ENCODE assay signal across 20 cellular contexts in genomic region chr1:113934006-113934405, GRCh38. TPM values are rescaled to one million over a fixed set of nuclear protein-coding genes. Genes with fewer than 3 reads are reported as not detected.
DNase-seq lines count a peak whose midpoint lies in the region; ATAC-seq lines count a peak whose summit lies in the region.
"Had no signal": no experiment of that assay in that cellular context is flagged by ENCODE, and none has a peak within 500 bp of the region (broad histone marks: within the 10 kb centered on the region; RNA-seq: fewer than 3 reads in every experiment).

No MANE protein-coding gene starts in this region.

- no peaks in the 10 kb centered on the region for H3K27me3 ChIP-seq in thymus (ENCODE audit: control insufficient read depth, insufficient read depth)
- H3K27me3 ChIP-seq: esophagus muscularis mucosa, gastroesophageal sphincter, Peyer's patch, suprapubic skin had no signal

- H3K9me3 ChIP-seq in KOPT-K1 (ENCODE audit: insufficient read depth, low read length, poor library complexity, severe bottlenecking) (no peaks in the 10 kb centered on the region), thymus (ENCODE audit: control insufficient read depth) (no peaks in the 10 kb centered on the region)
- H3K9me3 ChIP-seq: esophagus muscularis mucosa, gastroesophageal sphincter, Peyer's patch, suprapubic skin had no signal

- no peaks in the 10 kb centered on the region for H3K27me3 Mint-ChIP-seq in activated naive CD4-positive, alpha-beta T cell treated with anti-CD3 and anti-CD28 coated beads, Interleukin-2, amount 10 ng/mL, durations not matched to agents 7 days and 5 days
- no peaks in the 10 kb centered on the region for H3K27me3 Mint-ChIP-seq in central memory CD8-positive, alpha-beta T cell

- H3K36me3 ChIP-seq in KOPT-K1 (ENCODE audit: insufficient read depth, low read length) (peaks cover 10% of the 10 kb centered on the region; the same call in 1 of the 2 replicates), thymus (ENCODE audit: control insufficient read depth, insufficient read depth) (no peaks in the 10 kb centered on the region)
- H3K36me3 ChIP-seq: esophagus muscularis mucosa, gastroesophageal sphincter, Peyer's patch, suprapubic skin had no signal

- peak overlapping the region; percentile 70 for H3K27ac Mint-ChIP-seq in activated naive CD4-positive, alpha-beta T cell treated with anti-CD3 and anti-CD28 coated beads, Interleukin-2, amount 10 ng/mL, durations not matched to agents 7 days and 5 days
- peak overlapping the region; percentile 99 for H3K27ac Mint-ChIP-seq in central memory CD8-positive, alpha-beta T cell (ENCODE audit: low read depth)

- H3K9me3 Mint-ChIP-seq in activated naive CD4-positive, alpha-beta T cell treated with anti-CD3 and anti-CD28 coated beads, Interleukin-2, amount 10 ng/mL, durations not matched to agents 7 days and 5 days = no peaks in the 10 kb centered on the region
- H3K9me3 Mint-ChIP-seq in central memory CD8-positive, alpha-beta T cell = no peaks in the 10 kb centered on the region
- H3K9me3 Mint-ChIP-seq: nephron progenitor cell had no signal

- ATAC-seq in central memory CD8-positive, alpha-beta T cell (replicated peaks; ENCODE audit: extremely low read depth, poor library complexity, severe bottlenecking) = no peak
- ATAC-seq in HG03565 (IDR thresholded peaks at IDR 0.05; ENCODE audit: unreplicated experiment) = no peak
- ATAC-seq: gastroesophageal sphincter had no signal

- H3K4me1 ChIP-seq in thymus (ENCODE audit: control insufficient read depth, insufficient read depth, low read length) = peaks cover 33% of the 10 kb centered on the region

- H3K27ac ChIP-seq in KOPT-K1 (ENCODE audit: low read depth, low read length, poor library complexity, severe bottlenecking) (peak overlapping the region; percentile 91), thymus (ENCODE audit: low read depth) (no peak overlapping the region)
- H3K27ac ChIP-seq: esophagus muscularis mucosa, Peyer's patch, suprapubic skin had no signal

- peaks cover 81% of the 10 kb centered on the region for H3K4me1 Mint-ChIP-seq in activated naive CD4-positive, alpha-beta T cell treated with anti-CD3 and anti-CD28 coated beads, Interleukin-2, amount 10 ng/mL, durations not matched to agents 7 days and 5 days
- peaks cover 79% of the 10 kb centered on the region for H3K4me1 Mint-ChIP-seq in central memory CD8-positive, alpha-beta T cell

- peaks cover 49% of the 10 kb centered on the region for H3K36me3 Mint-ChIP-seq in activated naive CD4-positive, alpha-beta T cell treated with anti-CD3 and anti-CD28 coated beads, Interleukin-2, amount 10 ng/mL, durations not matched to agents 7 days and 5 days
- H3K36me3 Mint-ChIP-seq in central memory CD8-positive, alpha-beta T cell (ENCODE audit: insufficient read depth) = peaks cover 50% of the 10 kb centered on the region

- H3K4me3 Mint-ChIP-seq in activated naive CD4-positive, alpha-beta T cell treated with anti-CD3 and anti-CD28 coated beads, Interleukin-2, amount 10 ng/mL, durations not matched to agents 7 days and 5 days = peak overlapping the region; percentile 97
- H3K4me3 Mint-ChIP-seq in central memory CD8-positive, alpha-beta T cell = peak overlapping the region; percentile 92
- H3K4me3 Mint-ChIP-seq: nephron progenitor cell had no signal

- DNase-seq in activated naive CD4-positive, alpha-beta T cell treated with anti-CD3 and anti-CD28 coated beads, Interleukin-2, amount 10 ng/mL, durations not matched to agents 7 days and 5 days = no peak
- DNase-seq in activated naive CD4-positive, alpha-beta T cell (lab: John Stamatoyannopoulos, UW) = no peak
- no peak for DNase-seq in central memory CD8-positive, alpha-beta T cell (ENCODE audit: low spot score in 2 of 2)
- DNase-seq in middle frontal gyrus (ENCODE audit: extremely low spot score, low spot score) = no peak
- DNase-seq: activated CD4-positive, CD25-positive, alpha-beta regulatory T cell treated with anti-CD3 and anti-CD28 coated beads, Interleukin-2, amount 50 U/mL, for 72 hours; KBM-7; kidney glomerular epithelial cell; mesendoderm; NCI-H1092; NCI-H2029 treated with DMSO at 0.1 percent for 48 hours; nephron progenitor cell; Peyer's patch; T1000 had no signal

- H3K4me3 ChIP-seq in thymus (ENCODE audit: low read length) = peak overlapping the region; percentile 6
- H3K4me3 ChIP-seq: esophagus muscularis mucosa, gastroesophageal sphincter, Peyer's patch, smooth muscle cell, suprapubic skin had no signal

- CTCF ChIA-PET in activated naive CD4-positive, alpha-beta T cell treated with anti-CD3 and anti-CD28 coated beads, Interleukin-2, amount 10 ng/mL, durations not matched to agents 7 days and 5 days (lab: Charles Lee) = interaction anchor here (1.0 to 1.3 kb wide), 2 partner anchors 18 to 29 kb away, joined by 3 to 4 read pairs; partner anchors contain the start of genes AP4B1 and DCLRE1B

RNA-seq across cellular contexts. Expression of gene HIPK1, which starts 4.9 kb away (rescaled TPM):
- polyA plus RNA-seq in thymus = 30.1 TPM

RNA-seq across cellular contexts. Expression of gene DCLRE1B, which starts 28.9 kb away (rescaled TPM):
- 2.9 TPM for polyA plus RNA-seq in thymus

RNA-seq across cellular contexts. Expression of gene AP4B1, which starts 29.4 kb away (rescaled TPM):
- 55.1 TPM for polyA plus RNA-seq in thymus

RNA-seq across cellular contexts. Expression of gene OLFML3, which starts 45.3 kb away (rescaled TPM):
- polyA plus RNA-seq in thymus = 5.0 TPM

RNA-seq across cellular contexts. Expression of gene BCL2L15, which starts 46.6 kb away (rescaled TPM):
- 1.8 TPM for polyA plus RNA-seq in thymus
- polyA plus RNA-seq: smooth muscle cell had no signal
